Comparison of ENCODE assay signal across 36 cellular contexts in the genomic region with DNA sequence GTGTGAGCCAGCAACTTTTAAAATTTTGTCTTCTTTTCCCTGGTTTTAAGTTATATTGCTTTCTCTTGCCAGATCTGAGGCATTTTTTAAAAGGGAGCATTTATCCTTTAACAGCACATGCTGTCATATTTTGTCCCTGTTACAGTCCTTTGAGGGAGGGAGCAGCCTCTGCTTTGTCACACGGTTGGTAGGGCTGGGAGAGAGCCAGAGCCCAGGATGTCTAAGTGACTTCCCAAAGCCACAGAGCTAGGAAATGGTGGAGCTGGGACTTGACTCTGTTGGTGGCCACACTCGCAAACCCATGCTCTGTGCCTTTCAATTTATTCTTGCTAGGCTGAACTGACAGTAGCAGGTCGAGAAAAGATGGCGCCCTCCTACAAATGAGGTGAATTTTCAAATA.
"Had no signal": no experiment of that assay in that cellular context is flagged by ENCODE, and none has a peak within 500 bp of the region (broad histone marks: within the 10 kb centered on the region; RNA-seq: fewer than 3 reads in every experiment).

No MANE protein-coding gene starts in this region.

- DNase-seq: activated B cell treated with CpG ODN at 0.5 μM for 24 hours; activated CD4-positive, alpha-beta memory T cell treated with anti-CD3 and anti-CD28 coated beads for 36 hours; activated CD4-positive, alpha-beta T cell treated with anti-CD3 and anti-CD28 coated beads for 4 hours; activated CD4-positive, alpha-beta T cell treated with anti-CD3 and anti-CD28 coated beads, Interleukin-2, amount 10 ng/mL, durations not matched to agents 24 days and 14 days; activated CD4-positive, alpha-beta T cell treated with anti-CD3 and anti-CD28 coated beads, Interleukin-2, amount 50 U/mL, for 1 hour; activated CD4-positive, alpha-beta T cell treated with anti-CD3 and anti-CD28 coated beads, Interleukin-2, amount 50 U/mL, for 4 hours; activated CD4-positive, CD25-positive, alpha-beta regulatory T cell treated with anti-CD3 and anti-CD28 coated beads, Interleukin-2, amount 50 U/mL, for 72 hours; activated CD8-positive, alpha-beta memory T cell treated with anti-CD3 and anti-CD28 coated beads, Interleukin-2, amount 50 U/mL, for 4 hours; activated CD8-positive, alpha-beta T cell treated with anti-CD3 and anti-CD28 coated beads for 36 hours; activated effector memory CD4-positive, alpha-beta T cell treated with anti-CD3 and anti-CD28 coated beads, Interleukin-2, amount 50 U/mL, for 16 hours; activated gamma-delta T cell treated with Interleukin-2 at 50 U/mL for 16 hours; activated naive CD4-positive, alpha-beta T cell; activated naive CD4-positive, alpha-beta T cell treated with anti-CD3 and anti-CD28 coated beads for 36 hours; activated naive CD4-positive, alpha-beta T cell treated with anti-CD3 and anti-CD28 coated beads, Interleukin-2, amount 50 U/mL, for 16 hours; activated naive CD8-positive, alpha-beta T cell treated with anti-CD3 and anti-CD28 coated beads for 36 hours; activated T-cell treated with anti-CD3 and anti-CD28 coated beads for 4 hours; activated T-cell treated with anti-CD3 and anti-CD28 coated beads, Interleukin-2, amount 50 U/mL, for 1 hour; activated T-cell treated with anti-CD3 and anti-CD28 coated beads, Interleukin-2, amount 50 U/mL, for 4 hours; activated T-cell treated with anti-CD3 and anti-CD28 coated beads, Interleukin-2, amount 50 U/mL, for 72 hours; adrenal gland; amniotic stem cell; aorta; central memory CD4-positive, alpha-beta T cell; T-helper 1 cell; T-helper 2 cell; T-helper 9 cell had no signal

- FAIRE-seq: bronchial epithelial cell, TTC549 had no signal

- H3K27ac Mint-ChIP-seq: activated B cell treated with CpG ODN at 0.5 μM for 24 hours; activated CD4-positive, alpha-beta memory T cell treated with anti-CD3 and anti-CD28 coated beads for 36 hours; activated CD4-positive, alpha-beta T cell treated with anti-CD3 and anti-CD28 coated beads, Interleukin-2, amount 10 ng/mL, durations not matched to agents 24 days and 14 days; activated CD8-positive, alpha-beta T cell treated with anti-CD3 and anti-CD28 coated beads for 36 hours; activated naive CD4-positive, alpha-beta T cell treated with anti-CD3 and anti-CD28 coated beads for 36 hours; activated naive CD8-positive, alpha-beta T cell treated with anti-CD3 and anti-CD28 coated beads for 36 hours; activated T-cell treated with anti-CD3 and anti-CD28 coated beads, Interleukin-2, amount 50 U/mL, for 72 hours; activated T-helper 1 cell treated with anti-CD3 and anti-CD28 coated beads, Interleukin-12 subunit alpha, Interleukin-12 subunit beta, Interleukin-2, Interleukin-4 antibody, amounts not matched to agents 30 ng/mL and 10 ng/mL and 1 ng/mL, durations not matched to agents 14 hours and 24 hours and 36 hours; activated T-helper 17 cell treated with anti-CD3 and anti-CD28 coated beads, Interleukin-2, amount 50 U/mL, for 72 hours; T-helper 1 cell treated with Interleukin-12 subunit alpha and Interleukin-12 subunit beta and Interleukin-4 antibody, amounts not matched to agents 30 μg/mL and 1 μg/mL, for 36 hours; T-helper 2 cell treated with Interferon-gamma antibody and Interleukin-4, amounts not matched to agents 5 μg/mL and 100 μg/mL, for 36 hours had no signal

- H3K4me3 ChIP-seq: adrenal gland, cardiac muscle cell had no signal

- H3K27me3 ChIP-seq: adrenal gland, cardiac muscle cell had no signal

- H3K27ac ChIP-seq: adrenal gland, cardiac muscle cell, VCaP had no signal

- H3K4me3 Mint-ChIP-seq: activated B cell treated with CpG ODN at 0.5 μM for 24 hours; activated CD4-positive, alpha-beta memory T cell treated with anti-CD3 and anti-CD28 coated beads for 36 hours; activated CD4-positive, alpha-beta T cell treated with anti-CD3 and anti-CD28 coated beads, Interleukin-2, amount 10 ng/mL, durations not matched to agents 24 days and 14 days; activated CD8-positive, alpha-beta T cell treated with anti-CD3 and anti-CD28 coated beads for 36 hours; activated naive CD4-positive, alpha-beta T cell treated with anti-CD3 and anti-CD28 coated beads for 36 hours; activated naive CD8-positive, alpha-beta T cell treated with anti-CD3 and anti-CD28 coated beads for 36 hours; activated T-cell treated with anti-CD3 and anti-CD28 coated beads, Interleukin-2, amount 50 U/mL, for 4 hours; activated T-cell treated with anti-CD3 and anti-CD28 coated beads, Interleukin-2, amount 50 U/mL, for 72 hours; activated T-helper 1 cell treated with anti-CD3 and anti-CD28 coated beads, Interleukin-12 subunit alpha, Interleukin-12 subunit beta, Interleukin-2, Interleukin-4 antibody, amounts not matched to agents 30 ng/mL and 10 ng/mL and 1 ng/mL, durations not matched to agents 14 hours and 24 hours and 36 hours; activated T-helper 17 cell treated with anti-CD3 and anti-CD28 coated beads, Interleukin-2, amount 50 U/mL, for 72 hours; brain; T-helper 1 cell treated with Interleukin-12 subunit alpha and Interleukin-12 subunit beta and Interleukin-4 antibody, amounts not matched to agents 30 μg/mL and 1 μg/mL, for 36 hours; T-helper 2 cell treated with Interferon-gamma antibody and Interleukin-4, amounts not matched to agents 5 μg/mL and 100 μg/mL, for 36 hours had no signal

- H3K36me3 ChIP-seq: adrenal gland, cardiac muscle cell had no signal

- H3K4me1 Mint-ChIP-seq: activated B cell treated with CpG ODN at 0.5 μM for 24 hours; activated naive CD8-positive, alpha-beta T cell treated with anti-CD3 and anti-CD28 coated beads for 36 hours; activated T-helper 17 cell treated with anti-CD3 and anti-CD28 coated beads, Interleukin-2, amount 50 U/mL, for 72 hours had no signal

- H3K4me1 ChIP-seq: adrenal gland had no signal

- H3K9me3 Mint-ChIP-seq: activated B cell treated with CpG ODN at 0.5 μM for 24 hours; activated CD8-positive, alpha-beta T cell treated with anti-CD3 and anti-CD28 coated beads for 36 hours; activated naive CD4-positive, alpha-beta T cell treated with anti-CD3 and anti-CD28 coated beads for 36 hours; activated naive CD4-positive, alpha-beta T cell treated with anti-CD3 and anti-CD28 coated beads, Interleukin-2, amount 50 U/mL, for 72 hours; activated naive CD8-positive, alpha-beta T cell treated with anti-CD3 and anti-CD28 coated beads for 36 hours; activated T-cell treated with anti-CD3 and anti-CD28 coated beads, Interleukin-2, amount 50 U/mL, for 4 hours; activated T-cell treated with anti-CD3 and anti-CD28 coated beads, Interleukin-2, amount 50 U/mL, for 72 hours; activated T-helper 1 cell treated with anti-CD3 and anti-CD28 coated beads, Interleukin-12 subunit alpha, Interleukin-12 subunit beta, Interleukin-2, Interleukin-4 antibody, amounts not matched to agents 30 ng/mL and 10 ng/mL and 1 ng/mL, durations not matched to agents 14 hours and 24 hours and 36 hours; T-helper 1 cell treated with Interleukin-12 subunit alpha and Interleukin-12 subunit beta and Interleukin-4 antibody, amounts not matched to agents 30 μg/mL and 1 μg/mL, for 36 hours; T-helper 2 cell treated with Interferon-gamma antibody and Interleukin-4, amounts not matched to agents 5 μg/mL and 100 μg/mL, for 36 hours had no signal

- H3K9me3 ChIP-seq: adrenal gland had no signal

- H3K27me3 Mint-ChIP-seq: brain had no signal

- H3K36me3 Mint-ChIP-seq: activated CD4-positive, alpha-beta memory T cell treated with anti-CD3 and anti-CD28 coated beads for 36 hours; activated naive CD4-positive, alpha-beta T cell treated with anti-CD3 and anti-CD28 coated beads, Interleukin-2, amount 50 U/mL, for 72 hours; activated naive CD8-positive, alpha-beta T cell treated with anti-CD3 and anti-CD28 coated beads for 36 hours; brain had no signal
